ENCODE assay signal across 8 cellular contexts in genomic region chr14:69716483-69717187, GRCh38. TPM values are rescaled to one million over a fixed set of nuclear protein-coding genes. Genes with fewer than 3 reads are reported as not detected.
DNase-seq lines count a peak whose midpoint lies in the region; ATAC-seq and TF ChIP-seq lines count a peak whose summit lies in the region.

No MANE protein-coding gene starts in this region.

- ATAC-seq in GM18511 (IDR thresholded peaks at IDR 0.05; ENCODE audit: unreplicated experiment) (no peak), HG03565 (IDR thresholded peaks at IDR 0.05; ENCODE audit: unreplicated experiment) (no peak), GM18870 (IDR thresholded peaks at IDR 0.05; ENCODE audit: unreplicated experiment) (no peak)

- peak; percentile 83 for DNase-seq in CD14-positive monocyte (ENCODE audit: low spot score)
- DNase-seq in NCI-H226, result peak; percentile 93
- peak; percentile 91 for DNase-seq in MCF 10A (ENCODE audit: unreplicated experiment)
- no peak for DNase-seq in HUDEP-2 (lab: John Stamatoyannopoulos, UW; ENCODE audit: unreplicated experiment in 76 of 76)

- H3K27me3 Mint-ChIP-seq in CD14-positive monocyte (ENCODE audit: low read depth in 3 of 3) (peaks cover 0 to 5% (median 2%) of the 10 kb centered on the region in 3 donors), MCF 10A (ENCODE audit: insufficient read depth, unreplicated experiment) (no peaks in the 10 kb centered on the region)

- H3K27me3 ChIP-seq in muscle layer of duodenum (ENCODE audit: low read depth, low read length), result no peaks in the 10 kb centered on the region

- no peak overlapping the region for H3K4me3 ChIP-seq in muscle layer of duodenum (ENCODE audit: low read depth in 1 of 2, low read length in 2 of 2)

- peaks cover 3 to 6% of the 10 kb centered on the region in 2 donors for H3K36me3 ChIP-seq in muscle layer of duodenum (ENCODE audit: control insufficient read depth in 1 of 2, insufficient read depth in 2 of 2, low read length in 2 of 2)

- intact Hi-C loops in CD14-positive monocyte (cut with micrococcal nuclease) (no loop called here), MCF 10A (cut with micrococcal nuclease) (loop anchor here (1.0 to 10.0 kb wide), 2 partner anchors 62 to 105 kb away; partner anchors contain the start of gene SUSD6)

- peaks cover 36 to 42% of the 10 kb centered on the region in 2 donors for H3K36me3 Mint-ChIP-seq in CD14-positive monocyte
- H3K36me3 Mint-ChIP-seq in MCF 10A (ENCODE audit: insufficient read depth, unreplicated experiment), result peaks cover 35% of the 10 kb centered on the region

- H3K9me3 Mint-ChIP-seq in CD14-positive monocyte, result no peaks in the 10 kb centered on the region
- H3K9me3 Mint-ChIP-seq in MCF 10A (ENCODE audit: unreplicated experiment), result no peaks in the 10 kb centered on the region

- TF ChIP-seq CTCF in CD14-positive monocyte (IDR thresholded peaks at IDR 0.05) (no peak), MCF 10A (IDR thresholded peaks at IDR 0.05; ENCODE audit: unreplicated experiment) (peak; percentile 31)

- H3K9me3 ChIP-seq in muscle layer of duodenum (ENCODE audit: control insufficient read depth in 1 of 2, low read length in 2 of 2), result no peaks in the 10 kb centered on the region

- POLR2A ChIA-PET in MCF 10A (lab: Yijun Ruan, JAX), result interaction anchor here (0.6 to 6.7 kb wide), 15 partner anchors 9 to 137 kb away, joined by 3 to 71 read pairs (median 5); partner anchors contain the start of genes SRSF5 and SUSD6

- H3K4me3 Mint-ChIP-seq in CD14-positive monocyte (peak overlapping the region in 1 of 2 donors; percentile 9), MCF 10A (ENCODE audit: unreplicated experiment) (peak overlapping the region; percentile 21)

- peak overlapping the region; percentile 41 for H3K27ac ChIP-seq in muscle layer of duodenum (ENCODE audit: low read length)

- H3K4me1 Mint-ChIP-seq in CD14-positive monocyte (peaks cover 64% of the 10 kb centered on the region), MCF 10A (ENCODE audit: insufficient read depth, unreplicated experiment) (peaks cover 48% of the 10 kb centered on the region)

- no TSS peak for BruUV-seq in MCF 10A (replicated peaks; lab: Mats Ljungman, UMichigan)

- CTCF ChIA-PET in MCF 10A (lab: Yijun Ruan, JAX), result interaction anchor here (0.6 to 2.0 kb wide), 12 partner anchors 9 to 174 kb away, joined by 3 to 9 read pairs (median 4); partner anchors contain the start of gene SUSD6

- H3K27ac Mint-ChIP-seq in CD14-positive monocyte (peak overlapping the region; percentile 84 to 98 (median 96)), MCF 10A (ENCODE audit: low read depth, unreplicated experiment) (peak overlapping the region; percentile 61)

- H3K4me1 ChIP-seq in muscle layer of duodenum (ENCODE audit: control insufficient read depth in 1 of 2, insufficient read depth in 2 of 2, low read length in 2 of 2), result peaks cover 33% of the 10 kb centered on the region in 2 donors

RNA-seq across cellular contexts. Expression of gene SRSF5, which starts 50.3 kb away (rescaled TPM):
- polyA plus RNA-seq in CD14-positive monocyte, result 100 to 1,000 TPM; 410 to 502 TPM
- total RNA-seq in MCF 10A (2022), result 281 and 316 TPM in 2 replicates

Comparison
In these comparisons a context has a peak if more than half of its experiments do, and no peak if none do; other contexts are left out.
1. DNase-seq: peak in CD14-positive monocyte (single experiment), NCI-H226 (single experiment) and MCF 10A (single experiment); none in HUDEP-2 (0 of 76).